Comparison of ENCODE assay signal across 22 cellular contexts in the genomic region with DNA sequence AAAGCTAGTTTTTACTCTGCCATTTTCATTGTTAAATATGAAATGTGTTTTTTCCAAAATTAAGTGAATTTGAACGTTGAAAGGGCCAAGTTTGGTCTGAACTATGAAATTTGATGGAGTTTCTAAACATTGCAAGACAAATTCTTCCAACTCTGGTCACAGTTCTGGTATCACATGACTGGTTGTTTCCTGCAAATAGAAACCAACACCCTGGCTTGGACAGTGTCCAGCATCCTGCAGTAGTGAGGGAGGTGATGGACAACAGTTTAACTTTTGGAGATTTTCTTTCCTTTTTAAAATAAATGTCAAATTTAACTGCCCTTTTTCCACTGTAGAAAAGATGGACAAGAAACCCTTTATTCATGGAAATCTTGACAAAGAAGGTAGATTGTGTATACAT. TPM values are rescaled to one million over a fixed set of nuclear protein-coding genes. Genes with fewer than 3 reads are reported as not detected.
A peak's percentile ranks its signal among the peaks of the same experiment; 100 is the strongest.
DNase-seq lines count a peak whose midpoint lies in the region; ATAC-seq, FAIRE-seq and TF ChIP-seq lines count a peak whose summit lies in the region.
"Had no signal": no experiment of that assay in that cellular context is flagged by ENCODE, and none has a peak within 500 bp of the region (broad histone marks: within the 10 kb centered on the region; RNA-seq: fewer than 3 reads in every experiment).

No MANE protein-coding gene starts in this region.

- ATAC-seq in pancreas, result no peak
- ATAC-seq: activated T-helper 17 cell treated with anti-CD3 and anti-CD28 coated beads, Interleukin-2, amount 50 U/mL, for 72 hours; stimulated activated naive B cell treated with anti-CD40 and anti-IgM and Interleukin-4, amounts not matched to agents 10 μg/mL and 1 μg/mL and 100 μg/mL, for 72 hours had no signal

- H3K27me3 Mint-ChIP-seq in CD14-positive monocyte (ENCODE audit: low read depth in 3 of 3), result peaks cover 1 to 2% (median 2%) of the 10 kb centered on the region in 3 donors

- H3K27ac ChIP-seq in ACC112 (ENCODE audit: low read depth, low read length), result peak overlapping the region; percentile 94
- H3K27ac ChIP-seq in pancreas, result no peak overlapping the region
- H3K27ac ChIP-seq: skin epidermis, VCaP had no signal

- H3K4me3 Mint-ChIP-seq in CD14-positive monocyte, result no peak overlapping the region
- H3K4me3 Mint-ChIP-seq: activated T-helper 17 cell treated with anti-CD3 and anti-CD28 coated beads, Interleukin-2, amount 50 U/mL, for 72 hours; stimulated activated naive B cell treated with anti-CD40 and anti-IgM and Interleukin-4, amounts not matched to agents 10 μg/mL and 1 μg/mL and 100 μg/mL, for 72 hours had no signal

- H3K27me3 ChIP-seq in ACC112 (ENCODE audit: insufficient read depth, low read length) (no peaks in the 10 kb centered on the region), pancreas (no peaks in the 10 kb centered on the region)

- H3K36me3 Mint-ChIP-seq in CD14-positive monocyte, result no peaks in the 10 kb centered on the region
- H3K36me3 Mint-ChIP-seq: stimulated activated naive B cell treated with anti-CD40 and anti-IgM and Interleukin-4, amounts not matched to agents 10 μg/mL and 1 μg/mL and 100 μg/mL, for 72 hours had no signal

- peaks cover 11% of the 10 kb centered on the region for H3K4me1 Mint-ChIP-seq in CD14-positive monocyte

- H3K9me3 ChIP-seq in pancreas, result no peaks in the 10 kb centered on the region

- peaks cover 38% of the 10 kb centered on the region for H3K79me2 ChIP-seq in ACC112 (ENCODE audit: control insufficient read depth, insufficient read depth, low read length, unreplicated experiment)

- WGBS in pancreas, 2 donors, result 73 to 79% methylated on average over 1 of the region's 1 CpG

- H3K4me3 ChIP-seq in ACC112 (ENCODE audit: low read depth, low read length) (no peak overlapping the region), pancreas (no peak overlapping the region)
- H3K4me3 ChIP-seq: skin epidermis had no signal

- H3K27ac Mint-ChIP-seq in CD14-positive monocyte, result no peak overlapping the region
- H3K27ac Mint-ChIP-seq: activated T-helper 17 cell treated with anti-CD3 and anti-CD28 coated beads, Interleukin-2, amount 50 U/mL, for 72 hours; stimulated activated naive B cell treated with anti-CD40 and anti-IgM and Interleukin-4, amounts not matched to agents 10 μg/mL and 1 μg/mL and 100 μg/mL, for 72 hours had no signal

- H3K36me3 ChIP-seq in ACC112 (ENCODE audit: insufficient read depth, low read length) (peaks cover 43% of the 10 kb centered on the region), pancreas (no peaks in the 10 kb centered on the region)

- H3K4me1 ChIP-seq in ACC112 (ENCODE audit: control insufficient read depth, insufficient read depth, low read length, unreplicated experiment) (peaks cover 66% of the 10 kb centered on the region), pancreas (no peaks in the 10 kb centered on the region)

- intact Hi-C loops in CD14-positive monocyte (cut with micrococcal nuclease) (no loop called here), pancreas (cut with DNase I) (no loop called here)

- peak; percentile 31 for DNase-seq in RPMI7951 (ENCODE audit: low read depth)
- peak; percentile 54 for DNase-seq in fibroblast of gingiva (ENCODE audit: low read depth)
- DNase-seq in myocyte (ENCODE audit: low read depth), result peak; percentile 75
- no peak for DNase-seq in stimulated activated CD4-positive, alpha-beta T cell treated with anti-CD3 and anti-CD28 coated beads, Interleukin-4, amount 100 ng/mL, for 4 hours
- DNase-seq in CD14-positive monocyte (ENCODE audit: low spot score), result no peak
- no peak for DNase-seq in pancreas
- DNase-seq in T-helper 9 cell, result no peak
- DNase-seq: activated CD8-positive, alpha-beta memory T cell treated with anti-CD3 and anti-CD28 coated beads for 24 hours; COR-L47; GDM1; mesendoderm; NCI-H2081; NCI-H526 treated with DMSO at 0.1 percent for 48 hours; stimulated activated naive B cell treated with anti-CD40 and anti-IgM and Interleukin-4, amounts not matched to agents 10 μg/mL and 1 μg/mL and 100 μg/mL, for 72 hours had no signal

- FAIRE-seq in pancreas (lab: Jason Lieb, UNC), result no peak
- FAIRE-seq: colon, H1, HTR-8/SVneo, urothelium cell line had no signal

- TF ChIP-seq CTCF in CD14-positive monocyte (IDR thresholded peaks at IDR 0.05), result no peak
- no peak for TF ChIP-seq CTCF in pancreas (IDR thresholded peaks at IDR 0.05)

- H2AFZ ChIP-seq in ACC112 (ENCODE audit: low read length, unreplicated experiment), result no peak overlapping the region

- H3K9me3 Mint-ChIP-seq in CD14-positive monocyte, result peaks cover 0 to 7% (median 5%) of the 10 kb centered on the region in 7 donors
- H3K9me3 Mint-ChIP-seq: activated T-helper 17 cell treated with anti-CD3 and anti-CD28 coated beads, Interleukin-2, amount 50 U/mL, for 72 hours had no signal

RNA-seq across cellular contexts. Expression of a gene that starts 54.8 kb away (rescaled TPM):
- 0.98 and 3.5 TPM in 2 replicates for total RNA-seq in RPMI7951 (2014; rRNA removed; shearing (Covaris generic))
- 2.9 and 6.5 TPM in 2 replicates for total RNA-seq in myocyte
- polyA plus RNA-seq in myocyte (2012), result 0.84 TPM
- polyA plus RNA-seq in CD14-positive monocyte, result under 1 TPM; 0.12 to 0.20 TPM
- 1 to 10 TPM in 5 of 6 donors, under 1 TPM in 1; 0.95 to 4.1 (median 2.7) TPM for total RNA-seq in pancreas
- 1 to 10 TPM in 1 of 2 donors, under 1 TPM in 1; 0.91 to 4.4 TPM for polyA plus RNA-seq in pancreas

Comparison
In these comparisons a context has a peak if more than half of its experiments do, and no peak if none do; other contexts are left out.
1. DNase-seq: peak in RPMI7951 (single experiment), fibroblast of gingiva (single experiment) and myocyte (single experiment); none in stimulated activated CD4-positive, alpha-beta T cell treated with anti-CD3 and anti-CD28 coated beads, Interleukin-4, amount 100 ng/mL, for 4 hours (0 of 2), CD14-positive monocyte (single experiment), pancreas (0 of 6) and T-helper 9 cell (single experiment).